34 cellular contexts compared by ENCODE assay signal in the genomic region with DNA sequence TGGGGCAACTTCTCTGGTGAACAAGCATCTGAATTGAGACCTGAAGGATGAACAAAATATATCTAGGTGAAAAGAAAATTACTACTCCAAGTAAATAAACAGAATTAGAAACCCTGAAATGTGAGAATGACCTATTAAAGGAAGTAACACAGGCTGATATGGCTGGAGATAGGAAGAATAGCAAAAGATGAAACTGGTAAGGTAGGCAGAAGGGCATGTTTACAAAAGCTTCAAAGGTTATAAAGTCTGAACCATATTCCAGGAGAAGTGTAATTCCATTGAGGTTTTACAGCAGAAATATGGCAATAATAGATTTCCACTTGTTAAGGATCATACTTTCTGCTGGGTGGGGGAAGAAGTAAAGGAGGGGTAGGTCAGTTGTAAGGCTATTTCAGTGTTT.
"Had no signal": no experiment of that assay in that cellular context is flagged by ENCODE, and none has a peak within 500 bp of the region (broad histone marks: within the 10 kb centered on the region; RNA-seq: fewer than 3 reads in every experiment).

No MANE protein-coding gene starts in this region.

- H3K27ac ChIP-seq: KMS-11 had no signal

- H3K27me3 ChIP-seq: MG63 had no signal

- DNase-seq: Karpas-422, Kasumi-1, KG1, MG63, MM.1S, MV-4-11, NCI-H1048, NCI-H1092, NCI-H1092 treated with DMSO at 0.1 percent for 48 hours, NCI-H1105, NCI-H1105 treated with DMSO at 0.1 percent for 48 hours, NCI-H1417, NCI-H1417 treated with DMSO at 0.1 percent for 48 hours, NCI-H1436, NCI-H1436 treated with DMSO at 0.1 percent for 48 hours, NCI-H146, NCI-H1694, NCI-H1694 treated with DMSO at 0.1 percent for 48 hours, NCI-H187, NCI-H187 treated with DMSO at 0.1 percent for 48 hours, NCI-H1930, NCI-H2029, NCI-H2029 treated with DMSO at 0.1 percent for 48 hours, NCI-H2081, NCI-H2081 treated with DMSO at 0.1 percent for 48 hours, NCI-H2107, NCI-H2171, NCI-H2171 treated with DMSO at 0.1 percent for 48 hours, NCI-H2227 treated with DMSO at 0.1 percent for 48 hours, NCI-H226, NCI-H345, NCI-H446, NCI-H446 treated with DMSO at 0.1 percent for 48 hours had no signal

- H3K4me3 ChIP-seq: MG63 had no signal

- H3K36me3 ChIP-seq: MG63 had no signal

- H3K9me3 ChIP-seq: MG63 had no signal
